8 cellular contexts compared by ENCODE assay signal in the genomic region with DNA sequence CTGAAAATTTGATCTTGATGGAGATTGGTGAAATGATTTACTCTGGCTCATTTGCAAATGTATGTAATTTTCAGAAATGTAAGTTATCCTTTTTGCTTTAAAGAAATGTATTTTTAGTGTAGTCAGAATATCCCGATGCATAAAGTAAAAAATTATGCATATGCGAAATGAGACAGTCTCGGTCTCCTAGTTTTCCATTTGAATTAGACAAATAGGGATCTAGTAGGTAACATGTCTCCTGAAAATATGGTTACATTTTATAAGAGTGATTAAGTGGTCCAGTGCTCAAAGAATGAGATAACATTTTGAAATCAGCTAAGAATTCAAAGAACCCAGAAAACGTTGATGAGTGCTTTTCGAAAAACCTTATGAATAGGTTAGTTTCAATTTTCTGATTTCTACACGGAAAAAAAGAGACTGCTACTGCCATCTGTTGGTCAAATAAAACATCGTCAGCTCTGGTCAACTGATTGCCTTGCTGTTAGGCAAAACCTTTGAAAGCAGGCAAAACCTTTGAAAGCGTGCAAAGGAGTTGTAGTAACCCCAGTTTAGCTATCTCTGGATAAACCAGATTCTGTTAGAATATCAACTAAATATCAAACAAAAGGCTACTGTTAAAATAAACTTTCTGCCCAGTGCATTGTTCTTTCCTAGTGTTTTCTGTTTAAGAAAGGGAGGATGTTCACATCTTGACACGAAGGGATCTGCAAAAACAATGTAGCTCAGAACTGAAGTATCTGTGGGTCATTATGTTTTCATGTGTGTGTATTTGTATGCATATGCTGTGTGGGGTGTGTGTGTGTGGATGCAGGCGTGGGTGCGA. TPM values are rescaled to one million over a fixed set of nuclear protein-coding genes. Genes with fewer than 3 reads are reported as not detected.
DNase-seq lines count a peak whose midpoint lies in the region; ATAC-seq and TF ChIP-seq lines count a peak whose summit lies in the region.

No MANE protein-coding gene starts in this region.

- H3K4me2 ChIP-seq in BLaER1, result 0 out of 2 replicates have a peak overlapping the region, but pooled peaks have one; percentile 4

- H3K36me3 ChIP-seq in BLaER1, result no peaks in the 10 kb centered on the region

- H3K27ac Mint-ChIP-seq in osteocyte (ENCODE audit: unreplicated experiment), result no peak overlapping the region

- no peak overlapping the region for H3K27ac ChIP-seq in BLaER1

- H3K4me3 ChIP-seq in BLaER1 (no peak overlapping the region), WI38 (ENCODE audit: low read depth, low read length) (peak overlapping the region; percentile 30), fibroblast of pulmonary artery (replicated peaks; ENCODE audit: low read depth, low read length) (peak overlapping the region; percentile 48)

- H3K27me3 Mint-ChIP-seq in osteocyte (ENCODE audit: unreplicated experiment), result peaks cover 2% of the 10 kb centered on the region

- ATAC-seq in HG02763 (IDR thresholded peaks at IDR 0.05; ENCODE audit: unreplicated experiment), result peak; percentile 81

- peaks cover 5% of the 10 kb centered on the region for H3K4me1 Mint-ChIP-seq in osteocyte (ENCODE audit: unreplicated experiment)

- H3K36me3 Mint-ChIP-seq in osteocyte (ENCODE audit: unreplicated experiment), result peaks cover 2% of the 10 kb centered on the region

- H4K20me1 ChIP-seq in BLaER1, result no peaks in the 10 kb centered on the region

- TF ChIP-seq CTCF in GM13977 (IDR thresholded peaks at IDR 0.05; ENCODE audit: extremely low read depth, insufficient read depth, missing control alignments), result peak; percentile 65
- TF ChIP-seq CTCF in WI38 (IDR thresholded peaks at IDR 0.05; ENCODE audit: low read depth, low read length), result 0 out of 2 replicates have a peak, but pooled peaks have one; percentile 9
- peak; percentile 71 for TF ChIP-seq CTCF in fibroblast of pulmonary artery (IDR thresholded peaks at IDR 0.05; ENCODE audit: low read length, missing control alignments)
- peak; percentile 74 for TF ChIP-seq CTCF in osteocyte (IDR thresholded peaks at IDR 0.05)

- H3K9ac ChIP-seq in BLaER1, result no peak overlapping the region

- H3K9me3 Mint-ChIP-seq in osteocyte (ENCODE audit: unreplicated experiment), result no peaks in the 10 kb centered on the region

- H3K4me1 ChIP-seq in BLaER1, result no peaks in the 10 kb centered on the region

- DNase-seq in GM13977 (ENCODE audit: low spot score) (peak; percentile 4), NCI-H128 (lab: John Stamatoyannopoulos, UW; ENCODE audit: unreplicated experiment) (peak; percentile 37), fibroblast of pulmonary artery (ENCODE audit: low read depth) (peak; percentile 76), osteocyte (ENCODE audit: extremely low spot score, unreplicated experiment) (no peak), DMS79 treated with DMSO at 0.1 percent for 48 hours (lab: John Stamatoyannopoulos, UW) (no peak)

- no peaks in the 10 kb centered on the region for H3K27me3 ChIP-seq in BLaER1

- H3K9me3 ChIP-seq in BLaER1, result no peaks in the 10 kb centered on the region

- in situ Hi-C loops in GM13977 (cut with MboI; ENCODE audit: low pct_unique_long_range_greater_than_20kb, low sequenced_read_pairs, unreplicated experiment), result no loop called here

- H3K4me3 Mint-ChIP-seq in osteocyte (ENCODE audit: unreplicated experiment), result peak overlapping the region; percentile 70

RNA-seq across cellular contexts. Expression of a gene that starts 59.3 kb away (rescaled TPM):
- 36.9 and 41.9 TPM in 2 replicates for total RNA-seq in osteocyte

Comparison
In these comparisons a context has a peak if more than half of its experiments do, and no peak if none do; other contexts are left out.
1. DNase-seq: peak in GM13977 (single experiment), NCI-H128 (single experiment) and fibroblast of pulmonary artery (single experiment); none in osteocyte (single experiment) and DMS79 treated with DMSO at 0.1 percent for 48 hours (single experiment).
2. CTCF ChIP-seq: peak in every context shown above with its lines; median percentile 74 in osteocyte; 71 in fibroblast of pulmonary artery; 65 in GM13977; 9 in WI38.